9 cellular contexts compared by ENCODE assay signal in the genomic region with DNA sequence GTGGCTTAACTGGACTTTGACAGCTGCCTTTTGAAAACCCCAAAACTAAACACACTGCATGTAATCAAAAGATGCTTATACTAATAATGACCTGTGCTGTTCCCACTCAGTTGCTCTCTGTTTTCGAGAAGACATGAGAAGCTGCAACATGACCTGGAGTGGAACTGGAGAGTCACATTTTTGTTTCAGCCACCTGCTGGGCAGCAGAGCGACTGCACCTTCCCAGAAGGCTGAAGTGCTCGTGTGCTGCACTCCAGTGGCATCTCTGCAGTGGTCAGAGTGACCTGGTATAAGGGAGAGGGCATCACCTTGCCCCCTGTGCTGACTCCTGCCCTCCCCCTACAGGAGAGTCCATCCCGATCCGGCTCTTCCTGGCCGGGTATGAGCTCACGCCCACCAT. TPM values are rescaled to one million over a fixed set of nuclear protein-coding genes. Genes with fewer than 3 reads are reported as not detected.
A peak's percentile ranks its signal among the peaks of the same experiment; 100 is the strongest.
DNase-seq lines count a peak whose midpoint lies in the region; TF ChIP-seq lines count a peak whose summit lies in the region.
"Had no signal": no experiment of that assay in that cellular context is flagged by ENCODE, and none has a peak within 500 bp of the region (broad histone marks: within the 10 kb centered on the region; RNA-seq: fewer than 3 reads in every experiment).

No MANE protein-coding gene starts in this region.

- CTCF ChIA-PET in HEK293T (lab: Yijun Ruan, JAX), result interaction anchor here (1.5 kb wide), 1 partner anchor 20 kb away, joined by 4 read pairs; a partner anchor contains a TSS

- DNase-seq in activated CD4-positive, alpha-beta T cell treated with anti-CD3 and anti-CD28 coated beads, Interleukin-2, amount 10 ng/mL, durations not matched to agents 24 days and 14 days, result peak; percentile 72
- DNase-seq in activated CD4-positive, alpha-beta T cell treated with anti-CD3 and anti-CD28 coated beads for 4 hours, result no peak
- peak; percentile 50 for DNase-seq in HEK293T (ENCODE audit: extremely low spot score)
- DNase-seq in NCI-H69 (lab: John Stamatoyannopoulos, UW), result peak; percentile 15
- peak; percentile 27 for DNase-seq in epithelial cell of esophagus (ENCODE audit: low read depth)
- no peak for DNase-seq in prostate gland (ENCODE audit: low spot score)
- DNase-seq in SKM-1 treated with dmso at 0.1 percent for 144 hours (lab: John Stamatoyannopoulos, UW; ENCODE audit: unreplicated experiment), result no peak
- DNase-seq in activated CD4-positive, CD25-positive, alpha-beta regulatory T cell (lab: John Stamatoyannopoulos, UW), result no peak

- no peak for TF ChIP-seq POLR2A in prostate gland (IDR thresholded peaks at IDR 0.05)

- no peaks in the 10 kb centered on the region for H3K9me3 Mint-ChIP-seq in activated CD4-positive, alpha-beta T cell treated with anti-CD3 and anti-CD28 coated beads, Interleukin-2, amount 10 ng/mL, durations not matched to agents 24 days and 14 days
- H3K9me3 Mint-ChIP-seq: activated naive CD4-positive, alpha-beta T cell treated with anti-CD3 and anti-CD28 coated beads, Interleukin-2, amount 50 U/mL, for 72 hours had no signal

- no peaks in the 10 kb centered on the region for H3K27me3 Mint-ChIP-seq in activated CD4-positive, alpha-beta T cell treated with anti-CD3 and anti-CD28 coated beads, Interleukin-2, amount 10 ng/mL, durations not matched to agents 24 days and 14 days

- H3K4me1 ChIP-seq in prostate gland (replicated peaks), result no peaks in the 10 kb centered on the region

- no peaks in the 10 kb centered on the region for H3K9me3 ChIP-seq in prostate gland

- H3K4me3 Mint-ChIP-seq in activated CD4-positive, alpha-beta T cell treated with anti-CD3 and anti-CD28 coated beads, Interleukin-2, amount 10 ng/mL, durations not matched to agents 24 days and 14 days, result no peak overlapping the region

- 45% methylated on average over 7 of the region's 7 CpGs for WGBS in prostate gland

- H3K27ac Mint-ChIP-seq in activated CD4-positive, alpha-beta T cell treated with anti-CD3 and anti-CD28 coated beads, Interleukin-2, amount 10 ng/mL, durations not matched to agents 24 days and 14 days, result no peak overlapping the region

- no peaks in the 10 kb centered on the region for H3K27me3 ChIP-seq in prostate gland (replicated peaks; ENCODE audit: insufficient read depth)

- peak; percentile 57 for TF ChIP-seq CTCF in epithelial cell of esophagus (IDR thresholded peaks at IDR 0.05; ENCODE audit: insufficient read depth, low read depth, low read length, missing control alignments)
- peak in 3 of 4 experiments; percentile 28 to 46 (median 35) for TF ChIP-seq CTCF in prostate gland (IDR thresholded peaks at IDR 0.05)

- peaks cover 5% of the 10 kb centered on the region for H3K4me1 Mint-ChIP-seq in activated CD4-positive, alpha-beta T cell treated with anti-CD3 and anti-CD28 coated beads, Interleukin-2, amount 10 ng/mL, durations not matched to agents 24 days and 14 days

- peaks cover 53% of the 10 kb centered on the region for H3K36me3 Mint-ChIP-seq in activated CD4-positive, alpha-beta T cell treated with anti-CD3 and anti-CD28 coated beads, Interleukin-2, amount 10 ng/mL, durations not matched to agents 24 days and 14 days (ENCODE audit: low read depth)

- no peak overlapping the region for H3K4me3 ChIP-seq in epithelial cell of esophagus (ENCODE audit: low read length)
- H3K4me3 ChIP-seq in prostate gland, result no peak overlapping the region

- no peak overlapping the region for H3K27ac ChIP-seq in prostate gland

- POLR2A ChIA-PET in HEK293T (lab: Yijun Ruan, JAX), result interaction anchor here (1.2 to 1.8 kb wide), 2 partner anchors 9 to 20 kb away, joined by 5 to 8 read pairs; a partner anchor contains a TSS

- peaks cover 0 to 4% of the 10 kb centered on the region in 2 donors for H3K36me3 ChIP-seq in prostate gland

- intact Hi-C loops in activated CD4-positive, alpha-beta T cell treated with anti-CD3 and anti-CD28 coated beads, Interleukin-2, amount 10 ng/mL, durations not matched to agents 24 days and 14 days (cut with micrococcal nuclease), result loop anchor here (2.0 kb wide), 1 partner anchor 38 kb away; no protein-coding TSS in a partner anchor
- intact Hi-C loops in prostate gland (cut with DNase I), result no loop called here

TF ChIP-seq in HEK293T, 16 proteins besides CTCF, POLR2A, EP300 and RAD21:
- TF ChIP-seq, protein P1, sequence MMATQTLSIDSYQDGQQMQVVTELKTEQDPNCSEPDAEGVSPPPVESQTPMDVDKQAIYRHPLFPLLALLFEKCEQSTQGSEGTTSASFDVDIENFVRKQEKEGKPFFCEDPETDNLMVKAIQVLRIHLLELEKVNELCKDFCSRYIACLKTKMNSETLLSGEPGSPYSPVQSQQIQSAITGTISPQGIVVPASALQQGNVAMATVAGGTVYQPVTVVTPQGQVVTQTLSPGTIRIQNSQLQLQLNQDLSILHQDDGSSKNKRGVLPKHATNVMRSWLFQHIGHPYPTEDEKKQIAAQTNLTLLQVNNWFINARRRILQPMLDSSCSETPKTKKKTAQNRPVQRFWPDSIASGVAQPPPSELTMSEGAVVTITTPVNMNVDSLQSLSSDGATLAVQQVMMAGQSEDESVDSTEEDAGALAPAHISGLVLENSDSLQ (IDR thresholded peaks at IDR 0.05), result no peak
- TF ChIP-seq FOXM1 (IDR thresholded peaks at IDR 0.05; ENCODE audit: borderline replicate concordance), result no peak
- no peak for TF ChIP-seq FOXK2 (IDR thresholded peaks at IDR 0.05)
- no peak for TF ChIP-seq ZNF384 (IDR thresholded peaks at IDR 0.05)
- TF ChIP-seq L3MBTL2 (conservative IDR thresholded peaks at IDR 0.05), result no peak
- TF ChIP-seq SUZ12 (IDR thresholded peaks at IDR 0.05), result no peak
- TF ChIP-seq ELF4 (IDR thresholded peaks at IDR 0.05), result no peak
- TF ChIP-seq ARNT (IDR thresholded peaks at IDR 0.05), result no peak
- no peak for TF ChIP-seq CTBP1 (IDR thresholded peaks at IDR 0.05; ENCODE audit: borderline replicate concordance)
- TF ChIP-seq SP1 (IDR thresholded peaks at IDR 0.05), result no peak
- no peak for TF ChIP-seq LEF1 (IDR thresholded peaks at IDR 0.05; ENCODE audit: borderline replicate concordance)
- TF ChIP-seq TARDBP (IDR thresholded peaks at IDR 0.05), result no peak
- TF ChIP-seq HDGF (IDR thresholded peaks at IDR 0.05; ENCODE audit: borderline replicate concordance), result no peak
- TF ChIP-seq FOXA1 (IDR thresholded peaks at IDR 0.05), result no peak

RNA-seq across cellular contexts. Expression of a gene that starts 8.6 kb away (rescaled TPM):
- total RNA-seq in activated CD4-positive, alpha-beta T cell treated with anti-CD3 and anti-CD28 coated beads, Interleukin-2, amount 10 ng/mL, durations not matched to agents 24 days and 14 days, result 61.6 and 69.1 TPM in 2 replicates
- total RNA-seq in prostate gland, result 10 to 100 TPM; 48.5 to 59.7 TPM

RNA-seq across cellular contexts. Expression of a gene that starts 8.8 kb away (rescaled TPM):
- total RNA-seq in activated CD4-positive, alpha-beta T cell treated with anti-CD3 and anti-CD28 coated beads, Interleukin-2, amount 10 ng/mL, durations not matched to agents 24 days and 14 days, result 26.0 and 26.7 TPM in 2 replicates
- total RNA-seq in prostate gland, result 10 to 100 TPM; 39.4 to 46.1 TPM

RNA-seq across cellular contexts. Expression of a gene that starts 20.1 kb away (rescaled TPM):
- 41.6 and 42.6 TPM in 2 replicates for total RNA-seq in activated CD4-positive, alpha-beta T cell treated with anti-CD3 and anti-CD28 coated beads, Interleukin-2, amount 10 ng/mL, durations not matched to agents 24 days and 14 days
- 10 to 100 TPM; 67.6 to 80.8 TPM for total RNA-seq in prostate gland

RNA-seq across cellular contexts. Expression of a gene that starts 20.8 kb away (rescaled TPM):
- total RNA-seq in activated CD4-positive, alpha-beta T cell treated with anti-CD3 and anti-CD28 coated beads, Interleukin-2, amount 10 ng/mL, durations not matched to agents 24 days and 14 days, result 108 and 111 TPM in 2 replicates
- 10 to 100 TPM; 44.4 to 61.9 TPM for total RNA-seq in prostate gland

RNA-seq across cellular contexts. Expression of a gene that starts 31.6 kb away (rescaled TPM):
- 16.5 and 17.0 TPM in 2 replicates for total RNA-seq in activated CD4-positive, alpha-beta T cell treated with anti-CD3 and anti-CD28 coated beads, Interleukin-2, amount 10 ng/mL, durations not matched to agents 24 days and 14 days
- total RNA-seq in prostate gland, result 10 to 100 TPM in 1 of 2 donors, 1 to 10 TPM in 1; 7.8 to 14.5 TPM

Comparison
In these comparisons a context has a peak if more than half of its experiments do, and no peak if none do; other contexts are left out.
1. DNase-seq: peak in activated CD4-positive, alpha-beta T cell treated with anti-CD3 and anti-CD28 coated beads, Interleukin-2, amount 10 ng/mL, durations not matched to agents 24 days and 14 days (single experiment), HEK293T (single experiment), NCI-H69 (single experiment) and epithelial cell of esophagus (single experiment); none in activated CD4-positive, alpha-beta T cell treated with anti-CD3 and anti-CD28 coated beads for 4 hours (0 of 2), prostate gland (single experiment), SKM-1 treated with dmso at 0.1 percent for 144 hours (single experiment) and activated CD4-positive, CD25-positive, alpha-beta regulatory T cell (0 of 4).